ENCODE assay signal across 1 cellular context in the genomic region with DNA sequence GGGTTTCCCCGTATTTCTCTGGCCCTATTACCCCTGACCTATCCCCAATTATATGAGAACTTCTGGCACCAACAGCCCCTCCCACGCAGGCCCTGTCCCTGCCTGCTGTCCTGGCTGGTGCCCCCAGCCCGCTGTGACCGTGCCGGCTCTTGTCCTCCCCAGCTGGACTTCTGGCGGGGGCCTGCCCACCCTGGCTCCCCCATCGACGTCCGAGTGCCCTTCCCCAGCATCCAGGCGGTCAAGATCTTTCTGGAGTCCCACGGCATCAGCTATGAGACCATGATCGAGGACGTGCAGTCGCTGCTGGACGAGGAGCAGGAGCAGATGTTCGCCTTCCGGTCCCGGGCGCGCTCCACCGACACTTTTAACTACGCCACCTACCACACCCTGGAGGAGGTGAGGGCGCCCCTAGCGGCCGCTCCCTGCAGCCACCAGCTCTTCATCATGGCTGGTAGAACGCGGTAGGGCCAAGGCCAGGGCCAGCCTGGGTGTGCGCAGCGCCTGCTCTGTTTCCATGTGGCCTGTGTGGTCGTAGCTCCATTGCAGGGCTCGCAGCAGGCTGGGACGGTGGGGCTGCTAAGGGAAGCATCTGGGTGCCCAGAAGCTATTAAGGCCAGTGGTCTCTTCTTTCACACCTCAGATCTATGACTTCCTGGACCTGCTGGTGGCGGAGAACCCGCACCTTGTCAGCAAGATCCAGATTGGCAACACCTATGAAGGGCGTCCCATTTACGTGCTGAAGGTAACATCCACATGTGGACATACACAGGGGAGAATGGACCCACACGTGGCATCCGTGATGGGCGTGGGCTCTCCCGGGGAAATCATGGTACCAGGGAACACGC.
A peak's percentile ranks its signal among the peaks of the same experiment; 100 is the strongest.
TF ChIP-seq lines count a peak whose summit lies in the region.

No MANE protein-coding gene starts in this region.

TF ChIP-seq in K562, 482 proteins besides CTCF, POLR2A, EP300 and RAD21 (continued from another document):
- TF ChIP-seq NFRKB (IDR thresholded peaks at IDR 0.05; ENCODE audit: low read depth) (no peak), PML (IDR thresholded peaks at IDR 0.05; ENCODE audit: low read length) (no peak), JUN (IDR thresholded peaks at IDR 0.05; ENCODE audit: borderline replicate concordance, low read depth, low read length) (no peak), JUN (CRISPR knock-in tag; IDR thresholded peaks at IDR 0.05; ENCODE audit: borderline replicate concordance) (no peak), MIER1 (IDR thresholded peaks at IDR 0.05; ENCODE audit: low read depth) (no peak), MEF2D (tag; conservative IDR thresholded peaks at IDR 0.05; ENCODE audit: low read depth) (no peak), PTTG1 (tag; IDR thresholded peaks at IDR 0.05; ENCODE audit: low read depth) (no peak), HNRNPUL1 (IDR thresholded peaks at IDR 0.05; ENCODE audit: low read length) (no peak), TRIM24 (IDR thresholded peaks at IDR 0.05) (no peak), SRSF9 (IDR thresholded peaks at IDR 0.05; ENCODE audit: borderline replicate concordance, low read depth, low read length) (no peak), ZNF253 (CRISPR knock-in tag; conservative IDR thresholded peaks at IDR 0.05) (no peak), ZNF184 (CRISPR knock-in tag; IDR thresholded peaks at IDR 0.05) (no peak), FIP1L1 (IDR thresholded peaks at IDR 0.05; ENCODE audit: low read depth, low read length, poor library complexity, severe bottlenecking) (no peak), CHD4 (IDR thresholded peaks at IDR 0.05; ENCODE audit: insufficient read depth, insufficient replicate concordance, low read depth, low read length, poor library complexity, severe bottlenecking) (no peak), SMC3 (conservative IDR thresholded peaks at IDR 0.05; ENCODE audit: insufficient read depth, low read depth, low read length) (peak; percentile 36; the same call in 1 of the 2 replicates), FOXM1 (IDR thresholded peaks at IDR 0.05; ENCODE audit: low read depth) (no peak), FOXM1 (CRISPR knock-in tag; IDR thresholded peaks at IDR 0.05; ENCODE audit: low read depth) (0 out of 2 replicates have a peak, but pooled peaks have one; percentile 37), FOXJ3 (CRISPR knock-in tag; IDR thresholded peaks at IDR 0.05) (no peak), MTA2 (IDR thresholded peaks at IDR 0.05; ENCODE audit: low read depth) (no peak)
- TF ChIP-seq, protein P1, sequence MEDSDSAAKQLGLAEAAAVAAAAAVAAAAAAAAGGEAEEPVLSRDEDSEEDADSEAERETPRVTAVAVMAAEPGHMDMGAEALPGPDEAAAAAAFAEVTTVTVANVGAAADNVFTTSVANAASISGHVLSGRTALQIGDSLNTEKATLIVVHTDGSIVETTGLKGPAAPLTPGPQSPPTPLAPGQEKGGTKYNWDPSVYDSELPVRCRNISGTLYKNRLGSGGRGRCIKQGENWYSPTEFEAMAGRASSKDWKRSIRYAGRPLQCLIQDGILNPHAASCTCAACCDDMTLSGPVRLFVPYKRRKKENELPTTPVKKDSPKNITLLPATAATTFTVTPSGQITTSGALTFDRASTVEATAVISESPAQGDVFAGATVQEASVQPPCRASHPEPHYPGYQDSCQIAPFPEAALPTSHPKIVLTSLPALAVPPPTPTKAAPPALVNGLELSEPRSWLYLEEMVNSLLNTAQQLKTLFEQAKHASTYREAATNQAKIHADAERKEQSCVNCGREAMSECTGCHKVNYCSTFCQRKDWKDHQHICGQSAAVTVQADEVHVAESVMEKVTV (CRISPR knock-in tag; IDR thresholded peaks at IDR 0.05): no peak
- TF ChIP-seq, protein P2, sequence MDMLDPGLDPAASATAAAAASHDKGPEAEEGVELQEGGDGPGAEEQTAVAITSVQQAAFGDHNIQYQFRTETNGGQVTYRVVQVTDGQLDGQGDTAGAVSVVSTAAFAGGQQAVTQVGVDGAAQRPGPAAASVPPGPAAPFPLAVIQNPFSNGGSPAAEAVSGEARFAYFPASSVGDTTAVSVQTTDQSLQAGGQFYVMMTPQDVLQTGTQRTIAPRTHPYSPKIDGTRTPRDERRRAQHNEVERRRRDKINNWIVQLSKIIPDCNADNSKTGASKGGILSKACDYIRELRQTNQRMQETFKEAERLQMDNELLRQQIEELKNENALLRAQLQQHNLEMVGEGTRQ (CRISPR knock-in tag; IDR thresholded peaks at IDR 0.05): 0 out of 2 replicates have a peak, but pooled peaks have one; percentile 4
- TF ChIP-seq, protein P3, sequence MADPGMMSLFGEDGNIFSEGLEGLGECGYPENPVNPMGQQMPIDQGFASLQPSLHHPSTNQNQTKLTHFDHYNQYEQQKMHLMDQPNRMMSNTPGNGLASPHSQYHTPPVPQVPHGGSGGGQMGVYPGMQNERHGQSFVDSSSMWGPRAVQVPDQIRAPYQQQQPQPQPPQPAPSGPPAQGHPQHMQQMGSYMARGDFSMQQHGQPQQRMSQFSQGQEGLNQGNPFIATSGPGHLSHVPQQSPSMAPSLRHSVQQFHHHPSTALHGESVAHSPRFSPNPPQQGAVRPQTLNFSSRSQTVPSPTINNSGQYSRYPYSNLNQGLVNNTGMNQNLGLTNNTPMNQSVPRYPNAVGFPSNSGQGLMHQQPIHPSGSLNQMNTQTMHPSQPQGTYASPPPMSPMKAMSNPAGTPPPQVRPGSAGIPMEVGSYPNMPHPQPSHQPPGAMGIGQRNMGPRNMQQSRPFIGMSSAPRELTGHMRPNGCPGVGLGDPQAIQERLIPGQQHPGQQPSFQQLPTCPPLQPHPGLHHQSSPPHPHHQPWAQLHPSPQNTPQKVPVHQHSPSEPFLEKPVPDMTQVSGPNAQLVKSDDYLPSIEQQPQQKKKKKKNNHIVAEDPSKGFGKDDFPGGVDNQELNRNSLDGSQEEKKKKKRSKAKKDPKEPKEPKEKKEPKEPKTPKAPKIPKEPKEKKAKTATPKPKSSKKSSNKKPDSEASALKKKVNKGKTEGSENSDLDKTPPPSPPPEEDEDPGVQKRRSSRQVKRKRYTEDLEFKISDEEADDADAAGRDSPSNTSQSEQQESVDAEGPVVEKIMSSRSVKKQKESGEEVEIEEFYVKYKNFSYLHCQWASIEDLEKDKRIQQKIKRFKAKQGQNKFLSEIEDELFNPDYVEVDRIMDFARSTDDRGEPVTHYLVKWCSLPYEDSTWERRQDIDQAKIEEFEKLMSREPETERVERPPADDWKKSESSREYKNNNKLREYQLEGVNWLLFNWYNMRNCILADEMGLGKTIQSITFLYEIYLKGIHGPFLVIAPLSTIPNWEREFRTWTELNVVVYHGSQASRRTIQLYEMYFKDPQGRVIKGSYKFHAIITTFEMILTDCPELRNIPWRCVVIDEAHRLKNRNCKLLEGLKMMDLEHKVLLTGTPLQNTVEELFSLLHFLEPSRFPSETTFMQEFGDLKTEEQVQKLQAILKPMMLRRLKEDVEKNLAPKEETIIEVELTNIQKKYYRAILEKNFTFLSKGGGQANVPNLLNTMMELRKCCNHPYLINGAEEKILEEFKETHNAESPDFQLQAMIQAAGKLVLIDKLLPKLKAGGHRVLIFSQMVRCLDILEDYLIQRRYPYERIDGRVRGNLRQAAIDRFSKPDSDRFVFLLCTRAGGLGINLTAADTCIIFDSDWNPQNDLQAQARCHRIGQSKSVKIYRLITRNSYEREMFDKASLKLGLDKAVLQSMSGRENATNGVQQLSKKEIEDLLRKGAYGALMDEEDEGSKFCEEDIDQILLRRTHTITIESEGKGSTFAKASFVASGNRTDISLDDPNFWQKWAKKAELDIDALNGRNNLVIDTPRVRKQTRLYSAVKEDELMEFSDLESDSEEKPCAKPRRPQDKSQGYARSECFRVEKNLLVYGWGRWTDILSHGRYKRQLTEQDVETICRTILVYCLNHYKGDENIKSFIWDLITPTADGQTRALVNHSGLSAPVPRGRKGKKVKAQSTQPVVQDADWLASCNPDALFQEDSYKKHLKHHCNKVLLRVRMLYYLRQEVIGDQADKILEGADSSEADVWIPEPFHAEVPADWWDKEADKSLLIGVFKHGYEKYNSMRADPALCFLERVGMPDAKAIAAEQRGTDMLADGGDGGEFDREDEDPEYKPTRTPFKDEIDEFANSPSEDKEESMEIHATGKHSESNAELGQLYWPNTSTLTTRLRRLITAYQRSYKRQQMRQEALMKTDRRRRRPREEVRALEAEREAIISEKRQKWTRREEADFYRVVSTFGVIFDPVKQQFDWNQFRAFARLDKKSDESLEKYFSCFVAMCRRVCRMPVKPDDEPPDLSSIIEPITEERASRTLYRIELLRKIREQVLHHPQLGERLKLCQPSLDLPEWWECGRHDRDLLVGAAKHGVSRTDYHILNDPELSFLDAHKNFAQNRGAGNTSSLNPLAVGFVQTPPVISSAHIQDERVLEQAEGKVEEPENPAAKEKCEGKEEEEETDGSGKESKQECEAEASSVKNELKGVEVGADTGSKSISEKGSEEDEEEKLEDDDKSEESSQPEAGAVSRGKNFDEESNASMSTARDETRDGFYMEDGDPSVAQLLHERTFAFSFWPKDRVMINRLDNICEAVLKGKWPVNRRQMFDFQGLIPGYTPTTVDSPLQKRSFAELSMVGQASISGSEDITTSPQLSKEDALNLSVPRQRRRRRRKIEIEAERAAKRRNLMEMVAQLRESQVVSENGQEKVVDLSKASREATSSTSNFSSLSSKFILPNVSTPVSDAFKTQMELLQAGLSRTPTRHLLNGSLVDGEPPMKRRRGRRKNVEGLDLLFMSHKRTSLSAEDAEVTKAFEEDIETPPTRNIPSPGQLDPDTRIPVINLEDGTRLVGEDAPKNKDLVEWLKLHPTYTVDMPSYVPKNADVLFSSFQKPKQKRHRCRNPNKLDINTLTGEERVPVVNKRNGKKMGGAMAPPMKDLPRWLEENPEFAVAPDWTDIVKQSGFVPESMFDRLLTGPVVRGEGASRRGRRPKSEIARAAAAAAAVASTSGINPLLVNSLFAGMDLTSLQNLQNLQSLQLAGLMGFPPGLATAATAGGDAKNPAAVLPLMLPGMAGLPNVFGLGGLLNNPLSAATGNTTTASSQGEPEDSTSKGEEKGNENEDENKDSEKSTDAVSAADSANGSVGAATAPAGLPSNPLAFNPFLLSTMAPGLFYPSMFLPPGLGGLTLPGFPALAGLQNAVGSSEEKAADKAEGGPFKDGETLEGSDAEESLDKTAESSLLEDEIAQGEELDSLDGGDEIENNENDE (IDR thresholded peaks at IDR 0.05; ENCODE audit: low read depth, low read length): no peak
- TF ChIP-seq, protein P4, sequence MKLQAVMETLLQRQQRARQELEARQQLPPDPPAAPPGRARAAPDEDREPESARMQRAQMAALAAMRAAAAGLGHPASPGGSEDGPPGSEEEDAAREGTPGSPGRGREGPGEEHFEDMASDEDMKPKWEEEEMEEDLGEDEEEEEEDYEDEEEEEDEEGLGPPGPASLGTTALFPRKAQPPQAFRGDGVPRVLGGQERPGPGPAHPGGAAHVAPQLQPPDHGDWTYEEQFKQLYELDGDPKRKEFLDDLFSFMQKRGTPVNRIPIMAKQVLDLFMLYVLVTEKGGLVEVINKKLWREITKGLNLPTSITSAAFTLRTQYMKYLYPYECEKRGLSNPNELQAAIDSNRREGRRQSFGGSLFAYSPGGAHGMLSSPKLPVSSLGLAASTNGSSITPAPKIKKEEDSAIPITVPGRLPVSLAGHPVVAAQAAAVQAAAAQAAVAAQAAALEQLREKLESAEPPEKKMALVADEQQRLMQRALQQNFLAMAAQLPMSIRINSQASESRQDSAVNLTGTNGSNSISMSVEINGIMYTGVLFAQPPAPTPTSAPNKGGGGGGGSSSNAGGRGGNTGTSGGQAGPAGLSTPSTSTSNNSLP (IDR thresholded peaks at IDR 0.05; ENCODE audit: borderline replicate concordance, low read depth, low read length): no peak
- TF ChIP-seq, protein P5, sequence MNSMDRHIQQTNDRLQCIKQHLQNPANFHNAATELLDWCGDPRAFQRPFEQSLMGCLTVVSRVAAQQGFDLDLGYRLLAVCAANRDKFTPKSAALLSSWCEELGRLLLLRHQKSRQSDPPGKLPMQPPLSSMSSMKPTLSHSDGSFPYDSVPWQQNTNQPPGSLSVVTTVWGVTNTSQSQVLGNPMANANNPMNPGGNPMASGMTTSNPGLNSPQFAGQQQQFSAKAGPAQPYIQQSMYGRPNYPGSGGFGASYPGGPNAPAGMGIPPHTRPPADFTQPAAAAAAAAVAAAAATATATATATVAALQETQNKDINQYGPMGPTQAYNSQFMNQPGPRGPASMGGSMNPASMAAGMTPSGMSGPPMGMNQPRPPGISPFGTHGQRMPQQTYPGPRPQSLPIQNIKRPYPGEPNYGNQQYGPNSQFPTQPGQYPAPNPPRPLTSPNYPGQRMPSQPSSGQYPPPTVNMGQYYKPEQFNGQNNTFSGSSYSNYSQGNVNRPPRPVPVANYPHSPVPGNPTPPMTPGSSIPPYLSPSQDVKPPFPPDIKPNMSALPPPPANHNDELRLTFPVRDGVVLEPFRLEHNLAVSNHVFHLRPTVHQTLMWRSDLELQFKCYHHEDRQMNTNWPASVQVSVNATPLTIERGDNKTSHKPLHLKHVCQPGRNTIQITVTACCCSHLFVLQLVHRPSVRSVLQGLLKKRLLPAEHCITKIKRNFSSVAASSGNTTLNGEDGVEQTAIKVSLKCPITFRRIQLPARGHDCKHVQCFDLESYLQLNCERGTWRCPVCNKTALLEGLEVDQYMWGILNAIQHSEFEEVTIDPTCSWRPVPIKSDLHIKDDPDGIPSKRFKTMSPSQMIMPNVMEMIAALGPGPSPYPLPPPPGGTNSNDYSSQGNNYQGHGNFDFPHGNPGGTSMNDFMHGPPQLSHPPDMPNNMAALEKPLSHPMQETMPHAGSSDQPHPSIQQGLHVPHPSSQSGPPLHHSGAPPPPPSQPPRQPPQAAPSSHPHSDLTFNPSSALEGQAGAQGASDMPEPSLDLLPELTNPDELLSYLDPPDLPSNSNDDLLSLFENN (IDR thresholded peaks at IDR 0.05; ENCODE audit: low read depth in 2 of 2, low read length in 2 of 2): 0 out of 4 replicates have a peak, but pooled peaks of 1 of the 2 experiments have one; percentile 24
